Comparison of ENCODE assay signal across 12 cellular contexts in genomic region chr1:30807318-30808066, GRCh38. TPM values are rescaled to one million over a fixed set of nuclear protein-coding genes. Genes with fewer than 3 reads are reported as not detected.
DNase-seq lines count a peak whose midpoint lies in the region; ATAC-seq and TF ChIP-seq lines count a peak whose summit lies in the region.
"Had no signal": no experiment of that assay in that cellular context is flagged by ENCODE, and none has a peak within 500 bp of the region (broad histone marks: within the 10 kb centered on the region; RNA-seq: fewer than 3 reads in every experiment).

No MANE protein-coding gene starts in this region.

- TF ChIP-seq CTCF in gastroesophageal sphincter (IDR thresholded peaks at IDR 0.05) (no peak), tibial nerve (IDR thresholded peaks at IDR 0.05) (no peak)

- H3K27ac ChIP-seq in gastroesophageal sphincter (peak overlapping the region in 3 of 4 donors; percentile 9 to 57 (median 45)), tibial nerve (peak overlapping the region in 3 of 4 donors; percentile 40 to 76 (median 70))
- H3K27ac ChIP-seq: 22Rv1 had no signal

- H3K9me3 Mint-ChIP-seq in stimulated activated naive CD8-positive, alpha-beta T cell treated with anti-CD3 and anti-CD28 coated beads, Interleukin-15, amount 100 ng/mL, for 72 hours = no peaks in the 10 kb centered on the region
- H3K9me3 Mint-ChIP-seq: dendritic cell treated with granulocyte-macrophage colony-stimulating factor and Interleukin-4, amounts not matched to agents 40 ng/mL and 50 ng/mL, for 4 days had no signal

- peaks cover 5% of the 10 kb centered on the region for H3K4me1 Mint-ChIP-seq in stimulated activated naive CD8-positive, alpha-beta T cell treated with anti-CD3 and anti-CD28 coated beads, Interleukin-15, amount 100 ng/mL, for 72 hours

- TF ChIP-seq EP300 in gastroesophageal sphincter (IDR thresholded peaks at IDR 0.05) (no peak), tibial nerve (IDR thresholded peaks at IDR 0.05) (no peak)

- TF ChIP-seq POLR2A in gastroesophageal sphincter (IDR thresholded peaks at IDR 0.05) (no peak), tibial nerve (IDR thresholded peaks at IDR 0.05) (no peak)

- ATAC-seq in gastroesophageal sphincter = peak; percentile 34
- no peak for ATAC-seq in stimulated activated naive CD8-positive, alpha-beta T cell treated with anti-CD3 and anti-CD28 coated beads, Interleukin-15, amount 100 ng/mL, for 72 hours
- no peak for ATAC-seq in GM19467 (IDR thresholded peaks at IDR 0.05; ENCODE audit: unreplicated experiment)

- H3K4me1 ChIP-seq in gastroesophageal sphincter (peaks cover 0 to 40% (median 11%) of the 10 kb centered on the region in 3 donors), tibial nerve (peaks cover 0 to 51% (median 13%) of the 10 kb centered on the region in 4 donors)

- H3K9me3 ChIP-seq in gastroesophageal sphincter = no peaks in the 10 kb centered on the region
- H3K9me3 ChIP-seq in tibial nerve = no peaks in the 10 kb centered on the region

- 21 to 88% methylated on average over 4 to 16 of the region's 41 CpGs for WGBS in gastroesophageal sphincter (ENCODE audit: low coverage in 1 of 2), 2 donors
- 22 to 27% methylated on average over 24 to 39 of the region's 41 CpGs for WGBS in tibial nerve, 2 donors

- no peak overlapping the region for H3K27ac Mint-ChIP-seq in stimulated activated naive CD8-positive, alpha-beta T cell treated with anti-CD3 and anti-CD28 coated beads, Interleukin-15, amount 100 ng/mL, for 72 hours
- H3K27ac Mint-ChIP-seq: dendritic cell treated with granulocyte-macrophage colony-stimulating factor and Interleukin-4, amounts not matched to agents 40 ng/mL and 50 ng/mL, for 4 days had no signal

- H3K36me3 ChIP-seq in gastroesophageal sphincter (no peaks in the 10 kb centered on the region), tibial nerve (no peaks in the 10 kb centered on the region)

- DNase-seq in DMS53 (lab: John Stamatoyannopoulos, UW) (peak; percentile 39), DMS53 treated with DMSO at 0.1 percent for 48 hours (lab: John Stamatoyannopoulos, UW; ENCODE audit: unreplicated experiment) (no peak), NCI-H748 treated with DMSO at 0.1 percent for 48 hours (lab: John Stamatoyannopoulos, UW) (peak; percentile 18), tibial nerve (ENCODE audit: low spot score in 2 of 2) (no peak)
- DNase-seq in stimulated activated naive CD8-positive, alpha-beta T cell treated with anti-CD3 and anti-CD28 coated beads, Interleukin-15, amount 100 ng/mL, for 72 hours = no peak
- DNase-seq in stimulated activated CD4-positive, alpha-beta T cell treated with anti-CD3 and anti-CD28 coated beads, Interleukin-4, amount 100 ng/mL, for 1 hour = no peak
- DNase-seq: activated CD4-positive, alpha-beta T cell treated with anti-CD3 and anti-CD28 coated beads, Interleukin-2, amount 50 U/mL, for 1 hour; stimulated activated CD4-positive, alpha-beta T cell treated with anti-CD3 and anti-CD28 coated beads, Interleukin-2, amount 100 ng/mL, for 24 hours had no signal

- peaks cover 72% of the 10 kb centered on the region for H3K27me3 Mint-ChIP-seq in stimulated activated naive CD8-positive, alpha-beta T cell treated with anti-CD3 and anti-CD28 coated beads, Interleukin-15, amount 100 ng/mL, for 72 hours

- H3K4me3 ChIP-seq in gastroesophageal sphincter (no peak overlapping the region), tibial nerve (peak overlapping the region in 1 of 4 donors; percentile 24)

- H3K27me3 ChIP-seq in gastroesophageal sphincter (no peaks in the 10 kb centered on the region), tibial nerve (no peaks in the 10 kb centered on the region)

- peak overlapping the region in 1 of 2 donors; percentile 50 for H3K4me3 Mint-ChIP-seq in stimulated activated naive CD8-positive, alpha-beta T cell treated with anti-CD3 and anti-CD28 coated beads, Interleukin-15, amount 100 ng/mL, for 72 hours
- H3K4me3 Mint-ChIP-seq: dendritic cell treated with granulocyte-macrophage colony-stimulating factor and Interleukin-4, amounts not matched to agents 40 ng/mL and 50 ng/mL, for 4 days had no signal

RNA-seq across cellular contexts. Expression of gene LAPTM5, which starts 49.9 kb away (rescaled TPM):
- total RNA-seq in gastroesophageal sphincter = 10 to 100 TPM in 3 of 4 donors, 1 to 10 TPM in 1; 8.9 to 75.4 (median 40.4) TPM
- 10 to 100 TPM; 21.1 to 67.8 (median 43.1) TPM for total RNA-seq in tibial nerve

Comparison
In these comparisons a context has a peak if more than half of its experiments do, and no peak if none do; other contexts are left out.
1. DNase-seq: peak in DMS53 (single experiment) and NCI-H748 treated with DMSO at 0.1 percent for 48 hours (single experiment); none in DMS53 treated with DMSO at 0.1 percent for 48 hours (single experiment), tibial nerve (0 of 2), stimulated activated naive CD8-positive, alpha-beta T cell treated with anti-CD3 and anti-CD28 coated beads, Interleukin-15, amount 100 ng/mL, for 72 hours (0 of 2) and stimulated activated CD4-positive, alpha-beta T cell treated with anti-CD3 and anti-CD28 coated beads, Interleukin-4, amount 100 ng/mL, for 1 hour (single experiment).